1 cellular context compared by ENCODE assay signal in genomic region chr22:46995501-46996360, GRCh38.
TF ChIP-seq lines count a peak whose summit lies in the region.

No MANE protein-coding gene starts in this region.

TF ChIP-seq in GM23338, 12 proteins besides CTCF, POLR2A, EP300 and RAD21 (continued from another document):
- TF ChIP-seq ZNF462 (CRISPR knock-in tag; IDR thresholded peaks at IDR 0.05), result no peak
